ENCODE assay signal across 8 cellular contexts in the genomic region with DNA sequence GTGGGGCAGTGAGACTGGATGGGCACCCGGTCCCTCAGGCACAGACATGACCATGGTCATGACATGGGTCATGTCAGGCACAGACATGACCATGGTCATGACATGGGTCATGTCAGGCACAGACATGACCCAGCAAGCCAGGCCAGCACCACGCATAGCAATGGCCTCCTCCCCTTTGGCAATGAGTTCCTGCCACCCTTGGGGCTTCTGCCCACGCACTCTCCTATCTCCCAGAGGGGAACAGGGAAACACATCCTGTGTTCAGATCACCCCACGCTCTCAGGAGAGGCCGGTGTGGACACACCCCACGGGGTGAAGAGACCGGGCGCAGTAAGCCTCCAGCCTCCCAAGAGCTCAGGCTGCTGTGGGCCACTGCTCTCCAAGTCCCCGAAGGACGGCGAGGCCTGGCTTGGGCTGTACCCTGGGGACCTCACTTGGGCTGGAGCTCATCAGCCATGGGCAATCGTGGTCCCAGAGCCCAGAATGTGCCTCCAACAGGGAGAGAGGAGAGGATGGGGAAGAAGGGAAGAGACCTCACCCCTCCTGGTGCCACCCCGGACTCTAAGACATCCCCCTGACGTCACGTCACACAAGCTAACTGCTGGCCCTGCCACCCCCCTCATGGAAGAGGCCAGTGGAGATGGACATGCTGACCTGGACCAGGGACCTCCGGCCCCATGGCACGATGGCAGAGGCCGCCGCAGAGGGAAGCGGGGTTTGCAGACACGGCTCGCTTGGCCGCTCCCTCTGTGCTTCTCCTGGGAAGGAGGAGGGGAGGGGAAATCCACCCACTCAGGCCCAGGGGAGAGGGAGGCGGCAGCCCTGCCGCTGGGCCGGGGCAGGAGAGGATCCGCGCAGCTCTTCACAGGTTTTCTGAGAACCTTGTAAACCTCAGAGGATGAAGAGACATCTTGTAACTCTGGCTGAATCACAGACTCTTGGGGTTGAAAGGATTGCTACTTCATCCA.
DNase-seq lines count a peak whose midpoint lies in the region; ATAC-seq, FAIRE-seq and TF ChIP-seq lines count a peak whose summit lies in the region.

No MANE protein-coding gene starts in this region.

- H3K27ac ChIP-seq in Peyer's patch (peak overlapping the region; percentile 40 to 83 (median 62)), colonic mucosa (peak overlapping the region; percentile 40), thoracic aorta (no peak overlapping the region), SK-N-SH (ENCODE audit: low read depth in 2 of 2, low read length in 1 of 2) (no peak overlapping the region; a peak in 1 of 4 replicates)

- no peak overlapping the region for H3K4me2 ChIP-seq in SK-N-SH

- ATAC-seq in GM18505 (IDR thresholded peaks at IDR 0.05; ENCODE audit: unreplicated experiment) = peak; percentile 31
- ATAC-seq in HG02571 (IDR thresholded peaks at IDR 0.05; ENCODE audit: unreplicated experiment) = peak; percentile 21
- ATAC-seq in thoracic aorta (ENCODE audit: insufficient number of reproducible peaks, low FRiP score, low read depth) = no peak

- DNase-seq in Peyer's patch (peak in 2 of 3 donors; percentile 24 to 47), colonic mucosa (no peak), thoracic aorta (ENCODE audit: low spot score) (no peak), NCI-H146 (lab: John Stamatoyannopoulos, UW) (no peak), SK-N-SH (no peak), frontal cortex (ENCODE audit: low spot score in 2 of 2) (no peak)

- H3K4me1 ChIP-seq in Peyer's patch (peaks cover 0 to 19% (median 2%) of the 10 kb centered on the region in 4 donors), colonic mucosa (no peaks in the 10 kb centered on the region), thoracic aorta (ENCODE audit: control insufficient read depth in 1 of 2, low read depth in 2 of 2) (no peaks in the 10 kb centered on the region), SK-N-SH (ENCODE audit: control insufficient read depth in 1 of 2, insufficient read depth in 2 of 2, low read depth in 1 of 2, low read length in 1 of 2) (peaks cover 0 to 10% of the 10 kb centered on the region in 2 experiments; a peak in 1 of 4 replicates)

- peak overlapping the region; percentile 32 to 57 (median 47) for H3K4me3 ChIP-seq in Peyer's patch
- peak overlapping the region; percentile 19 for H3K4me3 ChIP-seq in colonic mucosa
- H3K4me3 ChIP-seq in thoracic aorta = peak overlapping the region; percentile 59
- H3K4me3 ChIP-seq in SK-N-SH (ENCODE audit: low read depth in 2 of 2, low read length in 1 of 2) = no peak overlapping the region

- H3K9me3 ChIP-seq in Peyer's patch (no peaks in the 10 kb centered on the region), colonic mucosa (no peaks in the 10 kb centered on the region), thoracic aorta (no peaks in the 10 kb centered on the region), SK-N-SH (no peaks in the 10 kb centered on the region)

- no peak for TF ChIP-seq RAD21 in SK-N-SH (IDR thresholded peaks at IDR 0.05; ENCODE audit: low read length)

- H3K9ac ChIP-seq in colonic mucosa (ENCODE audit: low read depth in 2 of 2, low read length in 2 of 2) (peak overlapping the region; percentile 9 to 14), SK-N-SH (no peak overlapping the region)

- no peaks in the 10 kb centered on the region for H3F3A ChIP-seq in SK-N-SH (replicated peaks; ENCODE audit: insufficient read depth)

- CTCF ChIA-PET in SK-N-SH (lab: Yijun Ruan, JAX) = interaction anchor here (0.9 kb wide), 1 partner anchor 20 kb away, joined by 3 read pairs; no protein-coding TSS in a partner anchor

- H3K36me3 ChIP-seq in Peyer's patch (no peaks in the 10 kb centered on the region), colonic mucosa (no peaks in the 10 kb centered on the region), thoracic aorta (no peaks in the 10 kb centered on the region), SK-N-SH (replicated peaks in 1 of 2; ENCODE audit: control insufficient read depth in 1 of 2, insufficient read depth in 2 of 2, low read length in 1 of 2) (no peaks in the 10 kb centered on the region)

- TF ChIP-seq CTCF in Peyer's patch (IDR thresholded peaks at IDR 0.05) = no peak
- no peak for TF ChIP-seq CTCF in colonic mucosa (IDR thresholded peaks at IDR 0.05)
- no peak for TF ChIP-seq CTCF in thoracic aorta (IDR thresholded peaks at IDR 0.05)
- TF ChIP-seq CTCF in SK-N-SH (IDR thresholded peaks at IDR 0.05) = no peak

- TF ChIP-seq POLR2A in GM18505 (IDR thresholded peaks at IDR 0.05; ENCODE audit: borderline replicate concordance, extremely low read depth, insufficient read depth, insufficient read length) (no peak), Peyer's patch (IDR thresholded peaks at IDR 0.05) (no peak)

- no peak for TF ChIP-seq EP300 in SK-N-SH (IDR thresholded peaks at IDR 0.05; ENCODE audit: borderline replicate concordance in 1 of 2, low read depth in 1 of 2, low read length in 1 of 2)

- H3K27me3 ChIP-seq in Peyer's patch (no peaks in the 10 kb centered on the region), colonic mucosa (no peaks in the 10 kb centered on the region), thoracic aorta (replicated peaks; ENCODE audit: insufficient read depth) (no peaks in the 10 kb centered on the region), SK-N-SH (ENCODE audit: insufficient read depth) (no peaks in the 10 kb centered on the region)

- no peaks in the 10 kb centered on the region for H3K79me2 ChIP-seq in SK-N-SH (ENCODE audit: insufficient read depth)

- no peak for FAIRE-seq in frontal cortex (lab: Jason Lieb, UNC)

- no peaks in the 10 kb centered on the region; the same call in 1 of the 2 replicates for H4K20me1 ChIP-seq in SK-N-SH (ENCODE audit: insufficient read depth)

- no peaks in the 10 kb centered on the region for H3K9me2 ChIP-seq in SK-N-SH

- intact Hi-C loops in colonic mucosa (cut with DNase I) = no loop called here

- POLR2A ChIA-PET in SK-N-SH (lab: Yijun Ruan, JAX) = no interaction called here

- H2AFZ ChIP-seq in SK-N-SH (ENCODE audit: low read depth) = no peak overlapping the region

- WGBS in SK-N-SH (ENCODE audit: low lambda C conversion rate) = 92% methylated on average over 27 of the region's 28 CpGs

TF ChIP-seq in SK-N-SH, 30 proteins besides CTCF, POLR2A, EP300 and RAD21:
- TF ChIP-seq GABPA (IDR thresholded peaks at IDR 0.05; ENCODE audit: low read depth) = no peak
- no peak for TF ChIP-seq TEAD4 (IDR thresholded peaks at IDR 0.05; ENCODE audit: borderline replicate concordance, insufficient read depth)
- TF ChIP-seq NFIC (IDR thresholded peaks at IDR 0.05; ENCODE audit: borderline replicate concordance) = no peak
- TF ChIP-seq CHD2 (IDR thresholded peaks at IDR 0.05; ENCODE audit: low read length, partially characterized antibody) = no peak
- no peak for TF ChIP-seq RFX5 (IDR thresholded peaks at IDR 0.05; ENCODE audit: low read length)
- no peak for TF ChIP-seq FOXJ3 (CRISPR knock-in tag; IDR thresholded peaks at IDR 0.05)
- TF ChIP-seq, protein P1, sequence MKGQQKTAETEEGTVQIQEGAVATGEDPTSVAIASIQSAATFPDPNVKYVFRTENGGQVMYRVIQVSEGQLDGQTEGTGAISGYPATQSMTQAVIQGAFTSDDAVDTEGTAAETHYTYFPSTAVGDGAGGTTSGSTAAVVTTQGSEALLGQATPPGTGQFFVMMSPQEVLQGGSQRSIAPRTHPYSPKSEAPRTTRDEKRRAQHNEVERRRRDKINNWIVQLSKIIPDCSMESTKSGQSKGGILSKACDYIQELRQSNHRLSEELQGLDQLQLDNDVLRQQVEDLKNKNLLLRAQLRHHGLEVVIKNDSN (IDR thresholded peaks at IDR 0.05; ENCODE audit: borderline replicate concordance, low read depth) = no peak
- TF ChIP-seq, protein P2, sequence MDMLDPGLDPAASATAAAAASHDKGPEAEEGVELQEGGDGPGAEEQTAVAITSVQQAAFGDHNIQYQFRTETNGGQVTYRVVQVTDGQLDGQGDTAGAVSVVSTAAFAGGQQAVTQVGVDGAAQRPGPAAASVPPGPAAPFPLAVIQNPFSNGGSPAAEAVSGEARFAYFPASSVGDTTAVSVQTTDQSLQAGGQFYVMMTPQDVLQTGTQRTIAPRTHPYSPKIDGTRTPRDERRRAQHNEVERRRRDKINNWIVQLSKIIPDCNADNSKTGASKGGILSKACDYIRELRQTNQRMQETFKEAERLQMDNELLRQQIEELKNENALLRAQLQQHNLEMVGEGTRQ (IDR thresholded peaks at IDR 0.05; ENCODE audit: borderline replicate concordance, low read depth, low read length) = no peak
- no peak for TF ChIP-seq GATA2 (CRISPR knock-in tag; IDR thresholded peaks at IDR 0.05)

Comparison
In these comparisons a context has a peak if more than half of its experiments do, and no peak if none do; other contexts are left out.
1. DNase-seq: peak in Peyer's patch (2 of 3); none in colonic mucosa (single experiment), thoracic aorta (single experiment), NCI-H146 (single experiment), SK-N-SH (single experiment) and frontal cortex (0 of 2).
2. H3K27ac ChIP-seq: peak in Peyer's patch (4 of 4) and colonic mucosa (single experiment); none in thoracic aorta (0 of 2) and SK-N-SH (0 of 2).
3. H3K4me3 ChIP-seq: peak in Peyer's patch (4 of 4), colonic mucosa (single experiment) and thoracic aorta (single experiment); none in SK-N-SH (0 of 2).